2 cellular contexts compared by ENCODE assay signal in the genomic region with DNA sequence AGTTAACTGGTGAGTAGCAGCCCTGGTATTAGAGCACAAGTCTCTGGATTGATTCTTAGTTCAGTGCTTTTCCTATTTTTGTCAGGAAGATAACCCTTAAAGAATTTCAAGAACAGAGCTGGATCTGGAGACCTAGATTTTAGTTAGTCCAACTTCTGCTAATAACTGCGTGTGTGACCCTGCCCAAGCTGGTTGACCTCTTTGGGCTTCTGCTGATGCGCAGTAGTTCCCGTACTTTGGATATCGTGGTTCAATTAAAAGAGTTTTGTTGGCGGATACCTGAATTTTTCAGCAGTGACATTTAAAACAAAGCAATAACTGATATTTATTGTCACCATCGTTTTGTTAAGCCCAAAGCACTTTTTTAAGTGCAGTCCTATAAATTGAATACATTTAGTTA.
TF ChIP-seq lines count a peak whose summit lies in the region.

No MANE protein-coding gene starts in this region.

TF ChIP-seq in WTC11, 78 proteins besides CTCF, POLR2A, EP300 and RAD21:
- no peak for TF ChIP-seq ZNF396 (CRISPR knock-in tag; IDR thresholded peaks at IDR 0.05; ENCODE audit: borderline replicate concordance)
- TF ChIP-seq, protein P1, sequence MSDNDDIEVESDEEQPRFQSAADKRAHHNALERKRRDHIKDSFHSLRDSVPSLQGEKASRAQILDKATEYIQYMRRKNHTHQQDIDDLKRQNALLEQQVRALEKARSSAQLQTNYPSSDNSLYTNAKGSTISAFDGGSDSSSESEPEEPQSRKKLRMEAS (CRISPR knock-in tag; IDR thresholded peaks at IDR 0.05) = no peak
- TF ChIP-seq, protein P2, sequence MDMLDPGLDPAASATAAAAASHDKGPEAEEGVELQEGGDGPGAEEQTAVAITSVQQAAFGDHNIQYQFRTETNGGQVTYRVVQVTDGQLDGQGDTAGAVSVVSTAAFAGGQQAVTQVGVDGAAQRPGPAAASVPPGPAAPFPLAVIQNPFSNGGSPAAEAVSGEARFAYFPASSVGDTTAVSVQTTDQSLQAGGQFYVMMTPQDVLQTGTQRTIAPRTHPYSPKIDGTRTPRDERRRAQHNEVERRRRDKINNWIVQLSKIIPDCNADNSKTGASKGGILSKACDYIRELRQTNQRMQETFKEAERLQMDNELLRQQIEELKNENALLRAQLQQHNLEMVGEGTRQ (CRISPR knock-in tag; IDR thresholded peaks at IDR 0.05) = no peak
- no peak for TF ChIP-seq SOX15 (CRISPR knock-in tag; IDR thresholded peaks at IDR 0.05)
- no peak for TF ChIP-seq ZNF671 (CRISPR knock-in tag; IDR thresholded peaks at IDR 0.05)
- TF ChIP-seq CREM (CRISPR knock-in tag; IDR thresholded peaks at IDR 0.05) = no peak
- TF ChIP-seq NFYB (CRISPR knock-in tag; conservative IDR thresholded peaks at IDR 0.05; ENCODE audit: low read depth) = no peak
- TF ChIP-seq NR2C2 (CRISPR knock-in tag; IDR thresholded peaks at IDR 0.05) = no peak
- TF ChIP-seq ETV6 (CRISPR knock-in tag; IDR thresholded peaks at IDR 0.05) = no peak
- no peak for TF ChIP-seq NFE2L1 (CRISPR knock-in tag; IDR thresholded peaks at IDR 0.05)
- no peak for TF ChIP-seq MYBL2 (CRISPR knock-in tag; IDR thresholded peaks at IDR 0.05)
- TF ChIP-seq ZNF121 (CRISPR knock-in tag; IDR thresholded peaks at IDR 0.05) = no peak
- TF ChIP-seq, protein P3, sequence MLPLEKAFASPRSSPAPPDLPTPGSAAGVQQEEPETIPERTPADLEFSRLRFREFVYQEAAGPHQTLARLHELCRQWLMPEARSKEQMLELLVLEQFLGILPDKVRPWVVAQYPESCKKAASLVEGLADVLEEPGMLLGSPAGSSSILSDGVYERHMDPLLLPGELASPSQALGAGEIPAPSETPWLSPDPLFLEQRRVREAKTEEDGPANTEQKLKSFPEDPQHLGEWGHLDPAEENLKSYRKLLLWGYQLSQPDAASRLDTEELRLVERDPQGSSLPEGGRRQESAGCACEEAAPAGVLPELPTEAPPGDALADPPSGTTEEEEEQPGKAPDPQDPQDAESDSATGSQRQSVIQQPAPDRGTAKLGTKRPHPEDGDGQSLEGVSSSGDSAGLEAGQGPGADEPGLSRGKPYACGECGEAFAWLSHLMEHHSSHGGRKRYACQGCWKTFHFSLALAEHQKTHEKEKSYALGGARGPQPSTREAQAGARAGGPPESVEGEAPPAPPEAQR (CRISPR knock-in tag; IDR thresholded peaks at IDR 0.05) = no peak
- TF ChIP-seq, protein P4, sequence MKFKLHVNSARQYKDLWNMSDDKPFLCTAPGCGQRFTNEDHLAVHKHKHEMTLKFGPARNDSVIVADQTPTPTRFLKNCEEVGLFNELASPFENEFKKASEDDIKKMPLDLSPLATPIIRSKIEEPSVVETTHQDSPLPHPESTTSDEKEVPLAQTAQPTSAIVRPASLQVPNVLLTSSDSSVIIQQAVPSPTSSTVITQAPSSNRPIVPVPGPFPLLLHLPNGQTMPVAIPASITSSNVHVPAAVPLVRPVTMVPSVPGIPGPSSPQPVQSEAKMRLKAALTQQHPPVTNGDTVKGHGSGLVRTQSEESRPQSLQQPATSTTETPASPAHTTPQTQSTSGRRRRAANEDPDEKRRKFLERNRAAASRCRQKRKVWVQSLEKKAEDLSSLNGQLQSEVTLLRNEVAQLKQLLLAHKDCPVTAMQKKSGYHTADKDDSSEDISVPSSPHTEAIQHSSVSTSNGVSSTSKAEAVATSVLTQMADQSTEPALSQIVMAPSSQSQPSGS (CRISPR knock-in tag; IDR thresholded peaks at IDR 0.05; ENCODE audit: borderline replicate concordance, low read depth) = no peak
- TF ChIP-seq MXD4 (CRISPR knock-in tag; IDR thresholded peaks at IDR 0.05; ENCODE audit: borderline replicate concordance) = no peak
- no peak for TF ChIP-seq EMX1 (CRISPR knock-in tag; IDR thresholded peaks at IDR 0.05)
- no peak for TF ChIP-seq FOXK1 (CRISPR knock-in tag; IDR thresholded peaks at IDR 0.05)
- TF ChIP-seq SMAD3 (CRISPR knock-in tag; IDR thresholded peaks at IDR 0.05; ENCODE audit: borderline replicate concordance) = no peak
- TF ChIP-seq, protein P5, sequence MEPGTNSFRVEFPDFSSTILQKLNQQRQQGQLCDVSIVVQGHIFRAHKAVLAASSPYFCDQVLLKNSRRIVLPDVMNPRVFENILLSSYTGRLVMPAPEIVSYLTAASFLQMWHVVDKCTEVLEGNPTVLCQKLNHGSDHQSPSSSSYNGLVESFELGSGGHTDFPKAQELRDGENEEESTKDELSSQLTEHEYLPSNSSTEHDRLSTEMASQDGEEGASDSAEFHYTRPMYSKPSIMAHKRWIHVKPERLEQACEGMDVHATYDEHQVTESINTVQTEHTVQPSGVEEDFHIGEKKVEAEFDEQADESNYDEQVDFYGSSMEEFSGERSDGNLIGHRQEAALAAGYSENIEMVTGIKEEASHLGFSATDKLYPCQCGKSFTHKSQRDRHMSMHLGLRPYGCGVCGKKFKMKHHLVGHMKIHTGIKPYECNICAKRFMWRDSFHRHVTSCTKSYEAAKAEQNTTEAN (CRISPR knock-in tag; IDR thresholded peaks at IDR 0.05) = no peak

TF ChIP-seq in neural cell, 6 proteins besides CTCF, POLR2A, EP300 and RAD21:
- TF ChIP-seq, protein P6, sequence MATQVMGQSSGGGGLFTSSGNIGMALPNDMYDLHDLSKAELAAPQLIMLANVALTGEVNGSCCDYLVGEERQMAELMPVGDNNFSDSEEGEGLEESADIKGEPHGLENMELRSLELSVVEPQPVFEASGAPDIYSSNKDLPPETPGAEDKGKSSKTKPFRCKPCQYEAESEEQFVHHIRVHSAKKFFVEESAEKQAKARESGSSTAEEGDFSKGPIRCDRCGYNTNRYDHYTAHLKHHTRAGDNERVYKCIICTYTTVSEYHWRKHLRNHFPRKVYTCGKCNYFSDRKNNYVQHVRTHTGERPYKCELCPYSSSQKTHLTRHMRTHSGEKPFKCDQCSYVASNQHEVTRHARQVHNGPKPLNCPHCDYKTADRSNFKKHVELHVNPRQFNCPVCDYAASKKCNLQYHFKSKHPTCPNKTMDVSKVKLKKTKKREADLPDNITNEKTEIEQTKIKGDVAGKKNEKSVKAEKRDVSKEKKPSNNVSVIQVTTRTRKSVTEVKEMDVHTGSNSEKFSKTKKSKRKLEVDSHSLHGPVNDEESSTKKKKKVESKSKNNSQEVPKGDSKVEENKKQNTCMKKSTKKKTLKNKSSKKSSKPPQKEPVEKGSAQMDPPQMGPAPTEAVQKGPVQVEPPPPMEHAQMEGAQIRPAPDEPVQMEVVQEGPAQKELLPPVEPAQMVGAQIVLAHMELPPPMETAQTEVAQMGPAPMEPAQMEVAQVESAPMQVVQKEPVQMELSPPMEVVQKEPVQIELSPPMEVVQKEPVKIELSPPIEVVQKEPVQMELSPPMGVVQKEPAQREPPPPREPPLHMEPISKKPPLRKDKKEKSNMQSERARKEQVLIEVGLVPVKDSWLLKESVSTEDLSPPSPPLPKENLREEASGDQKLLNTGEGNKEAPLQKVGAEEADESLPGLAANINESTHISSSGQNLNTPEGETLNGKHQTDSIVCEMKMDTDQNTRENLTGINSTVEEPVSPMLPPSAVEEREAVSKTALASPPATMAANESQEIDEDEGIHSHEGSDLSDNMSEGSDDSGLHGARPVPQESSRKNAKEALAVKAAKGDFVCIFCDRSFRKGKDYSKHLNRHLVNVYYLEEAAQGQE (IDR thresholded peaks at IDR 0.05; ENCODE audit: borderline replicate concordance) = no peak
- TF ChIP-seq MXI1 (conservative IDR thresholded peaks at IDR 0.05; ENCODE audit: poor library complexity, severe bottlenecking) (no peak), POLR2AphosphoS5 (IDR thresholded peaks at IDR 0.05) (no peak), SMC3 (conservative IDR thresholded peaks at IDR 0.05; ENCODE audit: poor library complexity) (no peak), TAF1 (IDR thresholded peaks at IDR 0.05; ENCODE audit: low read depth) (no peak), EZH2 (IDR thresholded peaks at IDR 0.05; ENCODE audit: borderline replicate concordance, insufficient read depth, low read length, poor library complexity, severe bottlenecking) (no peak)
